8 cellular contexts compared by ENCODE assay signal in genomic region chr2:210072922-210073509, GRCh38.
DNase-seq lines count a peak whose midpoint lies in the region; ATAC-seq, FAIRE-seq and TF ChIP-seq lines count a peak whose summit lies in the region.

No MANE protein-coding gene starts in this region.

- H4K20me1 ChIP-seq in Karpas-422 (ENCODE audit: insufficient read depth, low read depth, low read length) = no peaks in the 10 kb centered on the region

- H3K27ac ChIP-seq in Karpas-422 (ENCODE audit: low read length) = no peak overlapping the region
- H3K27ac ChIP-seq in VCaP = no peak overlapping the region
- H3K27ac ChIP-seq in kidney (ENCODE audit: low read depth in 2 of 2, low read length in 2 of 2) = no peak overlapping the region

- H3K36me3 ChIP-seq in Karpas-422 (ENCODE audit: insufficient read depth, low read length) (no peaks in the 10 kb centered on the region), kidney (ENCODE audit: control insufficient read depth in 1 of 2, insufficient read depth in 2 of 2, low read length in 2 of 2) (no peaks in the 10 kb centered on the region)

- H3K4me1 ChIP-seq in Karpas-422 (ENCODE audit: low read length) (no peaks in the 10 kb centered on the region; the same call in 1 of the 2 replicates), kidney (ENCODE audit: control insufficient read depth in 1 of 2, insufficient read depth in 1 of 2, low read depth in 1 of 2, low read length in 2 of 2) (no peaks in the 10 kb centered on the region)

- H3K9me3 ChIP-seq in Karpas-422 (ENCODE audit: low read length) = no peaks in the 10 kb centered on the region
- no peaks in the 10 kb centered on the region for H3K9me3 ChIP-seq in kidney (ENCODE audit: control insufficient read depth in 1 of 2, low read length in 2 of 2)

- H3K9me2 ChIP-seq in Karpas-422 (replicated peaks; ENCODE audit: insufficient read depth, low read length) = no peaks in the 10 kb centered on the region

- H2AFZ ChIP-seq in Karpas-422 (ENCODE audit: low read length) = no peak overlapping the region

- no peaks in the 10 kb centered on the region for H3K79me2 ChIP-seq in Karpas-422 (ENCODE audit: low read length)

- peak; percentile 86 for TF ChIP-seq CTCF in VCaP (conservative IDR thresholded peaks at IDR 0.05)
- TF ChIP-seq CTCF in kidney (IDR thresholded peaks at IDR 0.05; ENCODE audit: borderline replicate concordance, extremely low read depth, insufficient read depth) = peak; percentile 50

- ATAC-seq in GM21737 (IDR thresholded peaks at IDR 0.05; ENCODE audit: unreplicated experiment) = peak; percentile 72

- H3K27me3 ChIP-seq in Karpas-422 (ENCODE audit: low read length) = no peaks in the 10 kb centered on the region

- no peak overlapping the region for H3K4me2 ChIP-seq in Karpas-422 (ENCODE audit: low read depth, low read length, poor library complexity, severe bottlenecking)

- DNase-seq in NCI-H345 (lab: John Stamatoyannopoulos, UW) = peak; percentile 2
- DNase-seq in NCI-H345 treated with DMSO at 0.1 percent for 48 hours (lab: John Stamatoyannopoulos, UW; ENCODE audit: unreplicated experiment) = no peak
- peak; percentile 72 for DNase-seq in Karpas-422
- no peak for DNase-seq in kidney
- DNase-seq in activated effector memory CD4-positive, alpha-beta T cell treated with Interleukin-2 at 50 U/mL for 16 hours = no peak
- DNase-seq in activated T-cell treated with anti-CD3 and anti-CD28 coated beads, Interleukin-2, amount 50 U/mL, for 48 hours = no peak

- FAIRE-seq in kidney (lab: Jason Lieb, UNC) = peak; percentile 57

- H3K9ac ChIP-seq in Karpas-422 (ENCODE audit: low read length) (no peak overlapping the region), kidney (ENCODE audit: low read length in 2 of 2) (no peak overlapping the region)

- intact Hi-C loops in kidney (cut with DNase I) = no loop called here

- no peak overlapping the region for H3K4me3 ChIP-seq in Karpas-422 (ENCODE audit: low read length)
- H3K4me3 ChIP-seq in kidney (ENCODE audit: low read length in 2 of 2) = no peak overlapping the region

Comparison
In these comparisons a context has a peak if more than half of its experiments do, and no peak if none do; other contexts are left out.
1. DNase-seq: peak in NCI-H345 (single experiment) and Karpas-422 (single experiment); none in NCI-H345 treated with DMSO at 0.1 percent for 48 hours (single experiment), kidney (single experiment), activated effector memory CD4-positive, alpha-beta T cell treated with Interleukin-2 at 50 U/mL for 16 hours (single experiment) and activated T-cell treated with anti-CD3 and anti-CD28 coated beads, Interleukin-2, amount 50 U/mL, for 48 hours (0 of 2).